ENCODE assay signal across 1 cellular context in genomic region chr17:559699-560378, GRCh38.
TF ChIP-seq lines count a peak whose summit lies in the region.

No MANE protein-coding gene starts in this region.

TF ChIP-seq in GM23338, 12 proteins besides CTCF, POLR2A, EP300 and RAD21 (continued from another document):
- TF ChIP-seq, protein P1, sequence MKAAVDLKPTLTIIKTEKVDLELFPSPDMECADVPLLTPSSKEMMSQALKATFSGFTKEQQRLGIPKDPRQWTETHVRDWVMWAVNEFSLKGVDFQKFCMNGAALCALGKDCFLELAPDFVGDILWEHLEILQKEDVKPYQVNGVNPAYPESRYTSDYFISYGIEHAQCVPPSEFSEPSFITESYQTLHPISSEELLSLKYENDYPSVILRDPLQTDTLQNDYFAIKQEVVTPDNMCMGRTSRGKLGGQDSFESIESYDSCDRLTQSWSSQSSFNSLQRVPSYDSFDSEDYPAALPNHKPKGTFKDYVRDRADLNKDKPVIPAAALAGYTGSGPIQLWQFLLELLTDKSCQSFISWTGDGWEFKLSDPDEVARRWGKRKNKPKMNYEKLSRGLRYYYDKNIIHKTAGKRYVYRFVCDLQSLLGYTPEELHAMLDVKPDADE (IDR thresholded peaks at IDR 0.05), result no peak
- TF ChIP-seq NANOG (IDR thresholded peaks at IDR 0.05; ENCODE audit: borderline replicate concordance) (no peak), EZH2phosphoT487 (IDR thresholded peaks at IDR 0.05; ENCODE audit: unreplicated experiment) (no peak), REST (IDR thresholded peaks at IDR 0.05; ENCODE audit: unreplicated experiment) (no peak), ZNF331 (CRISPR knock-in tag; IDR thresholded peaks at IDR 0.05; ENCODE audit: low read depth) (no peak)
TF ChIP-seq in GM23338: peak in this region for 0.
